ENCODE assay signal across 9 cellular contexts in the genomic region with DNA sequence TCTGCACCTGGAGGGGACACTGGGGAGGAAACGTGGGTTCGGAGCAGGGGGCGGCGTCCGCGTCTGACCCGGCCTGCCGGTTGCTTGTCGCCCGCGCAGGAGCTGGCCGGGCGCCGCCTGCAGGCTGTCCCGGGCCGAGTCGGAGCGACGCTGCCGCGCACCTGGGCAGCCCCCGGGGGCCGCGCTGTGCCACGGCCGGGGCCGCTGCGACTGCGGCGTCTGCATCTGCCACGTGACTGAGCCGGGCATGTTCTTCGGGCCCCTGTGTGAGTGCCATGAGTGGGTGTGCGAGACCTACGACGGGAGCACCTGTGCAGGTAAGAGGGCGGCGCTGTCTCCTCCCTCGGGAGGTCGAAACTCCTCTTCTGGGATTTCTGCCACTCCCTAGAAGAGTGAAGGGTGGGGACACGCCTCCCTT. TPM values are rescaled to one million over a fixed set of nuclear protein-coding genes. Genes with fewer than 3 reads are reported as not detected.
A peak's percentile ranks its signal among the peaks of the same experiment; 100 is the strongest.
DNase-seq lines count a peak whose midpoint lies in the region; ATAC-seq and TF ChIP-seq lines count a peak whose summit lies in the region.
"Had no signal": no experiment of that assay in that cellular context is flagged by ENCODE, and none has a peak within 500 bp of the region (broad histone marks: within the 10 kb centered on the region; RNA-seq: fewer than 3 reads in every experiment).

No MANE protein-coding gene starts in this region.

- H3K27ac Mint-ChIP-seq in activated T-cell treated with anti-CD3 and anti-CD28 coated beads, Interleukin-2, amount 50 U/mL, for 72 hours, result no peak overlapping the region

- H3K36me3 ChIP-seq in MG63 (peaks cover 2% of the 10 kb centered on the region; the same call in 1 of the 2 replicates), esophagus squamous epithelium (no peaks in the 10 kb centered on the region)

- intact Hi-C loops in esophagus squamous epithelium (cut with DNase I), result no loop called here
- intact Hi-C loops in sciatic nerve (cut with DNase I), result no loop called here

- H3K9me3 Mint-ChIP-seq in activated T-cell treated with anti-CD3 and anti-CD28 coated beads, Interleukin-2, amount 50 U/mL, for 72 hours, result no peaks in the 10 kb centered on the region

- no peaks in the 10 kb centered on the region for H3K4me1 Mint-ChIP-seq in activated T-cell treated with anti-CD3 and anti-CD28 coated beads, Interleukin-2, amount 50 U/mL, for 72 hours (ENCODE audit: low read depth)

- TF ChIP-seq CTCF in esophagus squamous epithelium (IDR thresholded peaks at IDR 0.05), result peak in 3 of 6 experiments; percentile 14 to 44 (median 36)

- WGBS in esophagus squamous epithelium, 2 donors, result 6 to 33% methylated on average over 8 to 9 of the region's 41 CpGs

- no peaks in the 10 kb centered on the region for H3K27me3 ChIP-seq in MG63
- peaks cover 0 to 15% (median 0%) of the 10 kb centered on the region in 4 donors for H3K27me3 ChIP-seq in esophagus squamous epithelium

- peaks cover 19% of the 10 kb centered on the region for H3K27me3 Mint-ChIP-seq in activated T-cell treated with anti-CD3 and anti-CD28 coated beads, Interleukin-2, amount 50 U/mL, for 72 hours (ENCODE audit: low read depth)

- H3K9me3 ChIP-seq in MG63 (no peaks in the 10 kb centered on the region), esophagus squamous epithelium (no peaks in the 10 kb centered on the region)

- peak overlapping the region in 1 of 2 donors; percentile 3 for H3K4me3 Mint-ChIP-seq in activated T-cell treated with anti-CD3 and anti-CD28 coated beads, Interleukin-2, amount 50 U/mL, for 72 hours

- peak overlapping the region in 2 of 4 donors; percentile 45 to 61 for H3K27ac ChIP-seq in esophagus squamous epithelium

- ATAC-seq in activated T-cell treated with anti-CD3 and anti-CD28 coated beads, Interleukin-2, amount 50 U/mL, for 72 hours (replicated peaks in 1 of 2), result peak; percentile 23 to 32
- ATAC-seq in sciatic nerve, result peak; percentile 60
- ATAC-seq in GM18505 (IDR thresholded peaks at IDR 0.05; ENCODE audit: unreplicated experiment), result no peak

- no peaks in the 10 kb centered on the region for H3K36me3 Mint-ChIP-seq in activated T-cell treated with anti-CD3 and anti-CD28 coated beads, Interleukin-2, amount 50 U/mL, for 72 hours (ENCODE audit: insufficient read depth in 2 of 2)

- no peak for TF ChIP-seq POLR2A in esophagus squamous epithelium (IDR thresholded peaks at IDR 0.05)
- TF ChIP-seq POLR2A in GM18505 (IDR thresholded peaks at IDR 0.05; ENCODE audit: borderline replicate concordance, extremely low read depth, insufficient read depth, insufficient read length), result no peak

- H3K4me1 ChIP-seq in esophagus squamous epithelium, result peaks cover 0 to 32% (median 4%) of the 10 kb centered on the region in 3 donors

- H3K4me3 ChIP-seq in MG63, result peak overlapping the region; percentile 59
- peak overlapping the region; percentile 35 to 69 (median 50) for H3K4me3 ChIP-seq in esophagus squamous epithelium

- no peak for DNase-seq in activated T-cell treated with anti-CD3 and anti-CD28 coated beads, Interleukin-2, amount 50 U/mL, for 72 hours
- DNase-seq in activated T-cell treated with anti-CD3 and anti-CD28 coated beads for 4 hours (no peak), MG63 (peak; percentile 44), esophagus squamous epithelium (lab: John Stamatoyannopoulos, UW) (no peak), sciatic nerve (ENCODE audit: low spot score) (no peak), NOMO-1 treated with DMSO at 0.1 percent for 48 hours (lab: John Stamatoyannopoulos, UW; ENCODE audit: unreplicated experiment) (no peak), GM19238 (ENCODE audit: insufficient read length, low spot score) (no peak)
- DNase-seq: DND-41 had no signal

RNA-seq across cellular contexts. Expression of a gene that starts 1.3 kb away (rescaled TPM):
- not detected for total RNA-seq in activated T-cell treated with anti-CD3 and anti-CD28 coated beads, Interleukin-2, amount 50 U/mL, for 72 hours
- 9.4 and 11.6 TPM in 2 replicates for total RNA-seq in MG63 (2014; rRNA removed; shearing (Covaris generic); ENCODE audit: low replicate concordance)
- total RNA-seq in esophagus squamous epithelium, result 10 to 100 TPM in 1 of 4 donors, 1 to 10 TPM in 2, under 1 TPM in 1; 0.83 to 28.0 (median 3.0) TPM
- total RNA-seq in sciatic nerve, result 74.1 TPM

RNA-seq across cellular contexts. Expression of a gene that starts 37.5 kb away (rescaled TPM):
- total RNA-seq in activated T-cell treated with anti-CD3 and anti-CD28 coated beads, Interleukin-2, amount 50 U/mL, for 72 hours, result not detected
- 0.49 TPM in 1 of 2 replicates, not detected in the other for total RNA-seq in MG63 (2014; rRNA removed; shearing (Covaris generic); ENCODE audit: low replicate concordance)
- total RNA-seq in esophagus squamous epithelium (under 1 TPM in 2 of 4 donors, not detected in 2; 0.47 to 0.57 TPM), sciatic nerve (8.8 TPM)
